8 cellular contexts compared by ENCODE assay signal in the genomic region with DNA sequence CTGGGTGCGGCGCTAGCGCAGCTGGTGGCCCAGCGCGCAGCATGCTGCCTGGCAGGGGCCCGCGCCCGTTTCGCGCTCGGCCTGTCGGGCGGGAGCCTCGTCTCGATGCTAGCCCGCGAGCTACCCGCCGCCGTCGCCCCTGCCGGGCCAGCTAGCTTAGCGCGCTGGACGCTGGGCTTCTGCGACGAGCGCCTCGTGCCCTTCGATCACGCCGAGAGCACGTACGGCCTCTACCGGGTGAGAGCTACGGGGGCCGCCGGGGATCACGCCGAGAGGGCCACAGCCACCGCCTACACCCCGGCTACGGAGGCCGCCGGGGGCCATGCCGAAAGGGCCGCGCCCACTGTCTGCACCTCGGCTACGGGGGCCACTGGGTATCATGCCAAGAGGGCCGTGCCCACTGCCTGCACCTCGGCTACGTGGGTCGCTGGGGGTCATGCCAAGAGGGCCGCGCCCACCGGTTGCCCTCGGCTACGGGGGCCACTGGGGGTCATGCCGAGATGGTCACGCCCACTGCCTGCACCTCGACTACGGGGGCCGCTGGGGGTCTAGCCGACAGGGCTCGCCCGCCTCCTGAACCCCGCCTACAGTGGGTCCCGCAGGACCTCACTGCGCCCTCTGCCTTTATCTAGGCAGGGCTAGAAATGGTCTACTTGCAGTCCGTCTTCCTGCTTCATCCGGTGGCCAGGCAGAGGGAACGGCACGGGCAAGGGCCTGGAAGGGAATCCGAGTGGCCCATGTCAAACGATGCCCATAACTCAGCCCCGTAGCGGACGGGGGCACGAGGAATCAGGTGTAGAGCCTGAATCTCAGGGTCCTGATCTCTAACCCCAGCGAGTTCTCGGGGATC. TPM values are rescaled to one million over a fixed set of nuclear protein-coding genes. Genes with fewer than 3 reads are reported as not detected.
DNase-seq lines count a peak whose midpoint lies in the region; ATAC-seq and TF ChIP-seq lines count a peak whose summit lies in the region.

No MANE protein-coding gene starts in this region.

- DNase-seq in D341Med (ENCODE audit: low spot score) (peak; percentile 94), GM20000 (ENCODE audit: low spot score) (peak; percentile 93), HS-5 (ENCODE audit: low read depth) (peak; percentile 23), Peyer's patch (peak; percentile 90 to 96 (median 92)), activated T-helper 1 cell treated with Interleukin-2 at 50 U/mL for 16 hours (ENCODE audit: low read depth) (peak; percentile 64), fibroblast of mammary gland (ENCODE audit: low read depth) (peak; percentile 82)
- peak; percentile 90 for DNase-seq in natural killer cell treated with Interleukin-12 subunit alpha and Interleukin-12 subunit beta and Interleukin-15 and Interleukin-18, amount 100 ng/mL, for 72 hours (ENCODE audit: low spot score)
- DNase-seq in stimulated activated naive CD4-positive, alpha-beta T cell treated with Interleukin-2 at 50 U/mL for 16 hours (lab: John Stamatoyannopoulos, UW), result peak; percentile 85

- H3K27me3 Mint-ChIP-seq in natural killer cell treated with Interleukin-12 subunit alpha and Interleukin-12 subunit beta and Interleukin-15 and Interleukin-18, amount 100 ng/mL, for 72 hours, result no peaks in the 10 kb centered on the region

- H3K4me1 ChIP-seq in Peyer's patch, result peaks cover 4 to 23% (median 8%) of the 10 kb centered on the region in 4 donors

- H3K27me3 ChIP-seq in Peyer's patch, result no peaks in the 10 kb centered on the region

- H3K4me3 Mint-ChIP-seq in natural killer cell treated with Interleukin-12 subunit alpha and Interleukin-12 subunit beta and Interleukin-15 and Interleukin-18, amount 100 ng/mL, for 72 hours, result peak overlapping the region; percentile 100

- peak overlapping the region; percentile 76 to 100 (median 97) for H3K4me3 ChIP-seq in Peyer's patch
- peak overlapping the region; percentile 68 for H3K4me3 ChIP-seq in fibroblast of mammary gland (ENCODE audit: control insufficient read depth, low read depth, low read length)

- peaks cover 0 to 2% (median under 1%) of the 10 kb centered on the region in 4 donors for H3K9me3 ChIP-seq in Peyer's patch

- H3K27ac ChIP-seq in Peyer's patch, result peak overlapping the region; percentile 97 to 100 (median 100)

- peak; percentile 48 for TF ChIP-seq CTCF in GM20000 (IDR thresholded peaks at IDR 0.05; ENCODE audit: extremely low read depth, missing control alignments)
- peak in 5 of 6 experiments; percentile 9 to 26 (median 23) for TF ChIP-seq CTCF in Peyer's patch (IDR thresholded peaks at IDR 0.05)
- peak; percentile 9 for TF ChIP-seq CTCF in fibroblast of mammary gland (conservative IDR thresholded peaks at IDR 0.05; ENCODE audit: control insufficient read depth, insufficient read depth, low read depth, low read length)

- H3K36me3 ChIP-seq in Peyer's patch, result peaks cover 0 to 14% (median 0%) of the 10 kb centered on the region in 3 donors

- H3K9me3 Mint-ChIP-seq in natural killer cell treated with Interleukin-12 subunit alpha and Interleukin-12 subunit beta and Interleukin-15 and Interleukin-18, amount 100 ng/mL, for 72 hours, result no peaks in the 10 kb centered on the region

- peak; percentile 40 to 79 for TF ChIP-seq POLR2A in Peyer's patch (IDR thresholded peaks at IDR 0.05)

- H3K4me1 Mint-ChIP-seq in natural killer cell treated with Interleukin-12 subunit alpha and Interleukin-12 subunit beta and Interleukin-15 and Interleukin-18, amount 100 ng/mL, for 72 hours (ENCODE audit: low read depth in 2 of 2), result peaks cover 18 to 32% of the 10 kb centered on the region in 2 donors

- H3K36me3 Mint-ChIP-seq in natural killer cell treated with Interleukin-12 subunit alpha and Interleukin-12 subunit beta and Interleukin-15 and Interleukin-18, amount 100 ng/mL, for 72 hours, result peaks cover 5% of the 10 kb centered on the region

- peak; percentile 84 to 86 for ATAC-seq in natural killer cell treated with Interleukin-12 subunit alpha and Interleukin-12 subunit beta and Interleukin-15 and Interleukin-18, amount 100 ng/mL, for 72 hours

- peak overlapping the region; percentile 98 for H3K27ac Mint-ChIP-seq in natural killer cell treated with Interleukin-12 subunit alpha and Interleukin-12 subunit beta and Interleukin-15 and Interleukin-18, amount 100 ng/mL, for 72 hours

RNA-seq across cellular contexts. Expression of gene PGLS, which starts 0.5 kb away (rescaled TPM):
- total RNA-seq in Peyer's patch, result 100 to 1,000 TPM in 2 of 4 donors, 10 to 100 TPM in 2; 79.2 to 117 (median 104) TPM
- 10 to 100 TPM; 42.8 to 64.6 TPM for total RNA-seq in natural killer cell treated with Interleukin-12 subunit alpha and Interleukin-12 subunit beta and Interleukin-15 and Interleukin-18, amount 100 ng/mL, for 72 hours

RNA-seq across cellular contexts. Expression of gene SLC27A1, which starts 41.6 kb away (rescaled TPM):
- 10 to 100 TPM in 2 of 4 donors, 1 to 10 TPM in 1, under 1 TPM in 1; 0.70 to 13.2 (median 8.3) TPM for total RNA-seq in Peyer's patch
- 1 to 10 TPM; 2.2 to 6.0 TPM for total RNA-seq in natural killer cell treated with Interleukin-12 subunit alpha and Interleukin-12 subunit beta and Interleukin-15 and Interleukin-18, amount 100 ng/mL, for 72 hours

RNA-seq across cellular contexts. Expression of gene COLGALT1, which starts 43.5 kb away (rescaled TPM):
- total RNA-seq in Peyer's patch, result 10 to 100 TPM; 24.7 to 79.2 (median 48.9) TPM
- total RNA-seq in natural killer cell treated with Interleukin-12 subunit alpha and Interleukin-12 subunit beta and Interleukin-15 and Interleukin-18, amount 100 ng/mL, for 72 hours, result 100 to 1,000 TPM in 1 of 2 donors, 10 to 100 TPM in 1; 53.9 to 122 TPM

RNA-seq across cellular contexts. Expression of gene NXNL1, which starts 51.2 kb away (rescaled TPM):
- total RNA-seq in Peyer's patch, result not detected
- total RNA-seq in natural killer cell treated with Interleukin-12 subunit alpha and Interleukin-12 subunit beta and Interleukin-15 and Interleukin-18, amount 100 ng/mL, for 72 hours, result not detected

Comparison
In these comparisons a context has a peak if more than half of its experiments do, and no peak if none do; other contexts are left out.
1. Peak in every context shown above with its lines: DNase-seq, ATAC-seq, H3K4me3 ChIP-seq and H3K27ac ChIP-seq.
2. DNase-seq: peak in every context shown above with its lines; median percentile 94 in D341Med; 93 in GM20000; 92 in Peyer's patch; 90 in natural killer cell treated with Interleukin-12 subunit alpha and Interleukin-12 subunit beta and Interleukin-15 and Interleukin-18, amount 100 ng/mL, for 72 hours; 85 in stimulated activated naive CD4-positive, alpha-beta T cell treated with Interleukin-2 at 50 U/mL for 16 hours; 82 in fibroblast of mammary gland; 64 in activated T-helper 1 cell treated with Interleukin-2 at 50 U/mL for 16 hours; 23 in HS-5.